ENCODE assay signal across 8 cellular contexts in the genomic region with DNA sequence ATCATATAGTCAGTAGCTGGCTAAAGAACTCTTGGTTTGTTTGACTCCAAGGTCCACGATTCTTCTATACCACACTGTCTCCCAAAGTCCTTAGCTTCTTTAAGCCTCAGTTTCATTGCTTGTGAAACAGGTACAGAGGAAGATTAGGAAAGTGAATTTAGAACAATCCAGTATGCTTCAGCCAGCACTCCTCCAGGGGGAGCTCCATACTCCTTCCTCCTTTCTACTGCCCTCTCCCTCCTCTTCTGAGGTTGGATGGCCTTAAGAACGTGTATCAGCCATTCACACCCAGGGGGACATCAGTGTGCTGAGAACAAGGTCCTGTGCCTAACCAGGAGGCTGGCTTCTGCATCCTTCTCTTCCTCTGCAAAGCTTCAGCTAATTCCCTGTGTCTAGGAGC. TPM values are rescaled to one million over a fixed set of nuclear protein-coding genes. Genes with fewer than 3 reads are reported as not detected.
DNase-seq lines count a peak whose midpoint lies in the region; ATAC-seq and TF ChIP-seq lines count a peak whose summit lies in the region.

No MANE protein-coding gene starts in this region.

- TF ChIP-seq CTCF in BE2C (IDR thresholded peaks at IDR 0.05; ENCODE audit: low read depth, low read length) = peak; percentile 71

- no peaks in the 10 kb centered on the region for H3K4me1 ChIP-seq in BE2C

- no peaks in the 10 kb centered on the region; the same call in 1 of the 2 replicates for H3K9me3 ChIP-seq in BE2C

- ATAC-seq in GM21526 (IDR thresholded peaks at IDR 0.05; ENCODE audit: low FRiP score, unreplicated experiment) = peak; percentile 68
- ATAC-seq in HG03108 (IDR thresholded peaks at IDR 0.05; ENCODE audit: unreplicated experiment) = no peak
- ATAC-seq in HG02840 (IDR thresholded peaks at IDR 0.05; ENCODE audit: low FRiP score, unreplicated experiment) = no peak

- no peaks in the 10 kb centered on the region for H3K27me3 ChIP-seq in BE2C

- no peaks in the 10 kb centered on the region for H3K36me3 ChIP-seq in BE2C

- H3K4me3 ChIP-seq in BE2C (ENCODE audit: low read depth, low read length) = no peak overlapping the region

- DNase-seq in BE2C (peak; percentile 37), SW480 (ENCODE audit: low spot score) (peak; percentile 17), iPS DF 4.7 (ENCODE audit: extremely low read depth, low spot score) (peak; percentile 60), epidermal melanocyte (ENCODE audit: insufficient read length, low spot score) (no peak), GM19238 (ENCODE audit: insufficient read length, low spot score) (no peak)

RNA-seq across cellular contexts. Expression of gene CALD1, which starts 54.8 kb away (rescaled TPM):
- polyA plus RNA-seq in BE2C (2012; ENCODE audit: insufficient read depth, insufficient read length, low read depth) = 43.9 TPM

Comparison
In these comparisons a context has a peak if more than half of its experiments do, and no peak if none do; other contexts are left out.
1. DNase-seq: peak in BE2C (single experiment), SW480 (single experiment) and iPS DF 4.7 (single experiment); none in epidermal melanocyte (single experiment) and GM19238 (single experiment).